In the genomic region with DNA sequence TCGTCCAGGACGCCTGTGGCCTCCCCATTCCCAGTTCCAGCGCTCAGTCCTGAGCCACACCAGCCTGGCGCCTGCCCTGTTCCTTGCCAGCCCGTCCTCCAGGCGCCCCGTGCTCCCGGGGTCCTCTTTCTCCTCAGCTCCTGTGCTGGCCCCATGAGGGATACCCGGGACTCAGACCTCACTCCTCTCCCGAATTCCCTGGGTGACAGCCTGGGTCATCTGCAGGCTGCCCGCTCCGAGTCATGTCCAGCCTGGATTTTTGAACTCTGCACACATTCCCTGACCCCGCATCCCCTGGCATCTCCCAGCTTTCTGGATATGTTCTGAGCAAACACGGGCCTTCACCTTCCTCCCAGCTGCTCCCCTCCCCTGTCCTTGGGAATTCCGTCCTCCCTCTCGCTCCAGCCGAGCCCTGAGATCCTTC, we compare ENCODE assay signal across 23 cellular contexts. TPM values are rescaled to one million over a fixed set of nuclear protein-coding genes. Genes with fewer than 3 reads are reported as not detected.
DNase-seq lines count a peak whose midpoint lies in the region; ATAC-seq and TF ChIP-seq lines count a peak whose summit lies in the region.
"Had no signal": no experiment of that assay in that cellular context is flagged by ENCODE, and none has a peak within 500 bp of the region (broad histone marks: within the 10 kb centered on the region; RNA-seq: fewer than 3 reads in every experiment).

No MANE protein-coding gene starts in this region.

- H3K27me3 ChIP-seq in BLaER1, result no peaks in the 10 kb centered on the region; the same call in 1 of the 2 replicates
- H3K27me3 ChIP-seq: body of pancreas, colonic mucosa, thyroid gland had no signal

- BruUV-seq in Calu3 (replicated peaks; lab: Mats Ljungman, UMichigan), result no TSS peak

- no peak overlapping the region for H3K4me3 ChIP-seq in BLaER1
- H3K4me3 ChIP-seq in mucosa of descending colon, result no peak overlapping the region
- H3K4me3 ChIP-seq: body of pancreas, colonic mucosa, psoas muscle, smooth muscle cell, thyroid gland had no signal

- H3K27ac ChIP-seq in BLaER1, result no peak overlapping the region
- H3K27ac ChIP-seq: body of pancreas, colonic mucosa, psoas muscle, thyroid gland, VCaP had no signal

- H3K27me3 Mint-ChIP-seq in Calu3 (ENCODE audit: unreplicated experiment), result no peaks in the 10 kb centered on the region
- no peaks in the 10 kb centered on the region for H3K27me3 Mint-ChIP-seq in central memory CD8-positive, alpha-beta T cell
- H3K27me3 Mint-ChIP-seq: CD4-positive, alpha-beta T cell had no signal

- H3K4me2 ChIP-seq in BLaER1, result peak overlapping the region; percentile 96; the same call in 1 of the 2 replicates
- H3K4me2 ChIP-seq: smooth muscle cell had no signal

- H3K4me1 ChIP-seq in BLaER1 (peaks cover 61% of the 10 kb centered on the region), mucosa of descending colon (ENCODE audit: low read depth) (no peaks in the 10 kb centered on the region)
- H3K4me1 ChIP-seq: body of pancreas, colonic mucosa, psoas muscle, thyroid gland had no signal

- H3K9ac ChIP-seq in BLaER1, result no peak overlapping the region

- TF ChIP-seq CTCF in Calu3 (IDR thresholded peaks at IDR 0.05; ENCODE audit: unreplicated experiment) (no peak), mucosa of descending colon (IDR thresholded peaks at IDR 0.05) (no peak)

- peaks cover 85% of the 10 kb centered on the region for H4K20me1 ChIP-seq in BLaER1

- H3K36me3 ChIP-seq in BLaER1 (peaks cover 83% of the 10 kb centered on the region), mucosa of descending colon (ENCODE audit: low read depth) (peaks cover 7% of the 10 kb centered on the region)

- intact Hi-C loops in Calu3 (cut with micrococcal nuclease; ENCODE audit: unreplicated experiment) (no loop called here), mucosa of descending colon (cut with DNase I, micrococcal nuclease) (no loop called here)

- peaks cover 19% of the 10 kb centered on the region for H3K36me3 Mint-ChIP-seq in Calu3 (ENCODE audit: insufficient read depth, unreplicated experiment)
- peaks cover 36% of the 10 kb centered on the region for H3K36me3 Mint-ChIP-seq in central memory CD8-positive, alpha-beta T cell (ENCODE audit: insufficient read depth)

- peaks cover 4% of the 10 kb centered on the region for H3K9me3 Mint-ChIP-seq in Calu3 (ENCODE audit: low read depth, unreplicated experiment)
- H3K9me3 Mint-ChIP-seq in central memory CD8-positive, alpha-beta T cell, result no peaks in the 10 kb centered on the region
- H3K9me3 Mint-ChIP-seq: CD4-positive, alpha-beta T cell; nephron had no signal

- CTCF ChIA-PET in Calu3 (lab: Charles Lee), result no interaction called here

- peak overlapping the region; percentile 19 for H3K27ac Mint-ChIP-seq in Calu3 (ENCODE audit: unreplicated experiment)
- peak overlapping the region; percentile 61 for H3K27ac Mint-ChIP-seq in central memory CD8-positive, alpha-beta T cell (ENCODE audit: low read depth)
- H3K27ac Mint-ChIP-seq: CD4-positive, alpha-beta T cell; nephron had no signal

- no peak for DNase-seq in Calu3
- DNase-seq in central memory CD8-positive, alpha-beta T cell (ENCODE audit: low spot score in 2 of 2), result no peak
- peak in 2 of 3 donors; percentile 13 to 20 for DNase-seq in mucosa of descending colon
- DNase-seq in NOMO-1 treated with dmso at 0.1 percent for 144 hours (lab: John Stamatoyannopoulos, UW; ENCODE audit: unreplicated experiment), result no peak
- DNase-seq in NCI-H1105 (lab: John Stamatoyannopoulos, UW), result no peak
- no peak for DNase-seq in cerebellum (ENCODE audit: low spot score)
- DNase-seq: activated CD4-positive, alpha-beta T cell treated with anti-CD3 and anti-CD28 coated beads, Interleukin-2, amount 50 U/mL, for 48 hours; CD4-positive, alpha-beta T cell; colonic mucosa; HCEC 1CT; midbrain; NCI-H1436; NCI-H510A; stimulated activated CD4-positive, alpha-beta T cell treated with anti-CD3 and anti-CD28 coated beads, Interleukin-4, amount 100 ng/mL, for 1 hour; stimulated activated naive CD8-positive, alpha-beta T cell treated with anti-CD3 and anti-CD28 coated beads, Interleukin-15, Interleukin-2, amounts not matched to agents 100 U/mL and 50 U/mL, for 24 hours had no signal

- no peaks in the 10 kb centered on the region for H3K4me1 Mint-ChIP-seq in Calu3 (ENCODE audit: low read depth, unreplicated experiment)
- H3K4me1 Mint-ChIP-seq in central memory CD8-positive, alpha-beta T cell, result peaks cover 40% of the 10 kb centered on the region
- H3K4me1 Mint-ChIP-seq: nephron had no signal

- no peak for ATAC-seq in central memory CD8-positive, alpha-beta T cell (replicated peaks; ENCODE audit: extremely low read depth, poor library complexity, severe bottlenecking)
- ATAC-seq in mucosa of descending colon (no peak), GM21367 (IDR thresholded peaks at IDR 0.05; ENCODE audit: unreplicated experiment) (no peak)
- ATAC-seq: body of pancreas; psoas muscle; stimulated activated naive CD8-positive, alpha-beta T cell treated with anti-CD3 and anti-CD28 coated beads, Interleukin-15, Interleukin-2, amounts not matched to agents 100 U/mL and 50 U/mL, for 24 hours had no signal

- H3K9me3 ChIP-seq in BLaER1 (no peaks in the 10 kb centered on the region), mucosa of descending colon (no peaks in the 10 kb centered on the region)
- H3K9me3 ChIP-seq: body of pancreas, colonic mucosa, psoas muscle, thyroid gland had no signal

- H3K4me3 Mint-ChIP-seq in Calu3 (ENCODE audit: low read depth, unreplicated experiment), result no peak overlapping the region
- H3K4me3 Mint-ChIP-seq in central memory CD8-positive, alpha-beta T cell, result no peak overlapping the region
- H3K4me3 Mint-ChIP-seq: CD4-positive, alpha-beta T cell; nephron had no signal

RNA-seq across cellular contexts. Expression of gene ADD1, which starts 14.9 kb away (rescaled TPM):
- total RNA-seq in Calu3 (2022) (123 and 125 TPM in 2 replicates), mucosa of descending colon (100 to 1,000 TPM; 201 to 373 (median 261) TPM), cerebellum (201 TPM)

RNA-seq across cellular contexts. Expression of gene SH3BP2, which starts 35.9 kb away (rescaled TPM):
- total RNA-seq in Calu3 (2022), result 20.7 and 22.7 TPM in 2 replicates
- total RNA-seq in mucosa of descending colon, result 10 to 100 TPM; 48.1 to 75.3 (median 73.0) TPM
- 31.2 TPM for total RNA-seq in cerebellum

Comparison
In these comparisons a context has a peak if more than half of its experiments do, and no peak if none do; other contexts are left out.
1. DNase-seq: peak in mucosa of descending colon (2 of 3); none in Calu3 (single experiment), central memory CD8-positive, alpha-beta T cell (0 of 2), NOMO-1 treated with dmso at 0.1 percent for 144 hours (single experiment), NCI-H1105 (single experiment) and cerebellum (single experiment).